Comparison of ENCODE assay signal across 18 cellular contexts in genomic region chr20:49637238-49637637, GRCh38.
A peak's percentile ranks its signal among the peaks of the same experiment; 100 is the strongest.
DNase-seq lines count a peak whose midpoint lies in the region; ATAC-seq and TF ChIP-seq lines count a peak whose summit lies in the region.
"Had no signal": no experiment of that assay in that cellular context is flagged by ENCODE, and none has a peak within 500 bp of the region (broad histone marks: within the 10 kb centered on the region; RNA-seq: fewer than 3 reads in every experiment).

No MANE protein-coding gene starts in this region.

- dilution Hi-C loops in IMR-90 (cut with HindIII; ENCODE audit: low sequenced_read_pairs, unreplicated experiment), result no loop called here

- H3K79me2 ChIP-seq in SU-DHL-6 (ENCODE audit: insufficient read depth, low read length), result no peaks in the 10 kb centered on the region; the same call in 1 of the 2 replicates

- H2AFZ ChIP-seq in IMR-90 (replicated peaks; ENCODE audit: low read length, poor library complexity) (no peak overlapping the region), SU-DHL-6 (ENCODE audit: low read depth, low read length, severe bottlenecking) (no peak overlapping the region)
- H2AFZ ChIP-seq: PC-9 had no signal

- no peak overlapping the region for H2AK5ac ChIP-seq in IMR-90 (ENCODE audit: low read depth, low read length)

- H2AK9ac ChIP-seq in IMR-90 (replicated peaks; ENCODE audit: low read depth, low read length, poor library complexity), result no peak overlapping the region

- no peak overlapping the region for H2BK15ac ChIP-seq in IMR-90 (ENCODE audit: low read depth, low read length)

- peaks cover 49% of the 10 kb centered on the region for H3K36me3 ChIP-seq in IMR-90 (ENCODE audit: control insufficient read depth, insufficient read depth, low read length)
- peaks cover 41% of the 10 kb centered on the region for H3K36me3 ChIP-seq in SU-DHL-6 (ENCODE audit: low read length)
- H3K36me3 ChIP-seq in stomach smooth muscle (ENCODE audit: control insufficient read depth in 2 of 2, insufficient read depth in 2 of 2, low read length in 2 of 2), result peaks cover 21 to 34% of the 10 kb centered on the region in 2 donors

- POLR2A ChIA-PET in IMR-90 (lab: Charles Lee; ENCODE audit: unreplicated experiment), result no interaction called here

- no peak overlapping the region for H3K4ac ChIP-seq in IMR-90 (ENCODE audit: low read depth, low read length)

- intact Hi-C loops in IMR-90 (cut with micrococcal nuclease), result no loop called here
- intact Hi-C loops in left ventricle myocardium superior (cut with micrococcal nuclease), result no loop called here

- no peak for TF ChIP-seq RAD21 in IMR-90 (IDR thresholded peaks at IDR 0.05; ENCODE audit: low read length)

- peaks cover under 1 to 15% of the 10 kb centered on the region in 2 experiments; a peak in 2 of 4 replicates for H3K79me1 ChIP-seq in IMR-90 (ENCODE audit: low read depth in 1 of 2, low read length in 2 of 2)

- H4K8ac ChIP-seq in IMR-90 (ENCODE audit: low read depth in 2 of 2, low read length in 2 of 2), result no peak overlapping the region

- TF ChIP-seq CTCF in IMR-90 (conservative IDR thresholded peaks at IDR 0.05; ENCODE audit: low read depth, low read length) (no peak), SU-DHL-6 (IDR thresholded peaks at IDR 0.05; ENCODE audit: insufficient read depth, low read length, poor library complexity, severe bottlenecking) (no peak)

- H3K27ac ChIP-seq in IMR-90 (ENCODE audit: insufficient read depth, low read length) (no peak overlapping the region), SU-DHL-6 (ENCODE audit: low read depth, low read length) (peak overlapping the region; percentile 97), stomach smooth muscle (ENCODE audit: low read length) (peak overlapping the region; percentile 49)
- H3K27ac ChIP-seq: C4-2B, PC-9, RWPE1, SJSA1 had no signal

- H2BK5ac ChIP-seq in IMR-90 (ENCODE audit: low read depth, low read length, poor library complexity, severe bottlenecking), result no peak overlapping the region

- no peak overlapping the region for H3K56ac ChIP-seq in IMR-90 (ENCODE audit: extremely low read depth, insufficient read depth, low read length)

- TF ChIP-seq POLR2A in IMR-90 (IDR thresholded peaks at IDR 0.05; ENCODE audit: low read depth, low read length), result no peak

- no peak overlapping the region for H4K91ac ChIP-seq in IMR-90 (ENCODE audit: insufficient read depth, low read depth, low read length)

- DNase-seq in IMR-90, result peak; percentile 15
- DNase-seq in left ventricle myocardium superior, result no peak
- no peak for DNase-seq in activated effector memory CD4-positive, alpha-beta T cell treated with anti-CD3 and anti-CD28 coated beads, Interleukin-2, amount 50 U/mL, for 16 hours
- DNase-seq in NCI-H2081 (lab: John Stamatoyannopoulos, UW), result no peak
- DNase-seq: H7, HFFc6, Karpas-422, NCI-H1417 treated with DMSO at 0.1 percent for 48 hours, NCI-H187 treated with DMSO at 0.1 percent for 48 hours, NCI-H226, NCI-H524, PC-9 had no signal

- H3K9me1 ChIP-seq in IMR-90 (ENCODE audit: insufficient read depth, low read length), result peaks cover 6% of the 10 kb centered on the region

- H3K18ac ChIP-seq in IMR-90 (ENCODE audit: low read depth, low read length), result no peak overlapping the region

- H3K23ac ChIP-seq in IMR-90 (ENCODE audit: low read depth, low read length), result no peak overlapping the region

- no peak overlapping the region for H2BK120ac ChIP-seq in IMR-90 (ENCODE audit: low read depth, low read length)

- H3K9ac ChIP-seq in IMR-90 (ENCODE audit: low read depth, low read length) (no peak overlapping the region), SU-DHL-6 (ENCODE audit: low read length) (peak overlapping the region; percentile 39), stomach smooth muscle (ENCODE audit: low read length in 2 of 2) (no peak overlapping the region)

- H2BK20ac ChIP-seq in IMR-90 (ENCODE audit: low read depth, low read length), result no peak overlapping the region

- BruUV-seq in IMR-90 (replicated peaks; lab: Mats Ljungman, UMichigan), result no TSS peak

- H3K27me3 ChIP-seq in IMR-90 (ENCODE audit: control insufficient read depth, insufficient read depth, low read length) (no peaks in the 10 kb centered on the region), SU-DHL-6 (ENCODE audit: low read length) (no peaks in the 10 kb centered on the region), stomach smooth muscle (ENCODE audit: control insufficient read depth in 1 of 2, insufficient read depth in 2 of 2, low read length in 2 of 2) (no peaks in the 10 kb centered on the region)
- H3K27me3 ChIP-seq: SJSA1 had no signal

- in situ Hi-C loops in IMR-90 (cut with MboI; ENCODE audit: low sequenced_read_pairs), result no loop called here

- no peak; the same call in 1 of the 2 replicates for ATAC-seq in IMR-90 (ENCODE audit: low read depth)
- ATAC-seq in left ventricle myocardium superior, result peak; percentile 73
- no peak for ATAC-seq in HG03108 (IDR thresholded peaks at IDR 0.05; ENCODE audit: unreplicated experiment)

- no peak overlapping the region for H4K5ac ChIP-seq in IMR-90 (ENCODE audit: low read depth, low read length)

- CTCF ChIA-PET in IMR-90 (lab: Yijun Ruan, JAX), result no interaction called here

- H3K4me3 ChIP-seq in IMR-90 (ENCODE audit: insufficient read depth, low read depth, low read length), result no peak overlapping the region
- H3K4me3 ChIP-seq in SU-DHL-6 (ENCODE audit: insufficient read depth, low read length, poor library complexity, severe bottlenecking), result no peak overlapping the region
- H3K4me3 ChIP-seq in stomach smooth muscle (ENCODE audit: low read length in 2 of 2), result no peak overlapping the region
- H3K4me3 ChIP-seq: PC-9, SJSA1 had no signal

- H4K20me1 ChIP-seq in IMR-90 (ENCODE audit: insufficient read depth, low read length) (no peaks in the 10 kb centered on the region), SU-DHL-6 (ENCODE audit: low read depth, low read length) (no peaks in the 10 kb centered on the region)

- H3K4me1 ChIP-seq in IMR-90 (ENCODE audit: control insufficient read depth, insufficient read depth, low read length), result peaks cover 7% of the 10 kb centered on the region
- peaks cover 18% of the 10 kb centered on the region for H3K4me1 ChIP-seq in stomach smooth muscle (ENCODE audit: control insufficient read depth, insufficient read depth, low read length)
- H3K4me1 ChIP-seq: SJSA1 had no signal

- H3K9me3 ChIP-seq in IMR-90 (ENCODE audit: control insufficient read depth, insufficient read depth, low read length) (no peaks in the 10 kb centered on the region), SU-DHL-6 (ENCODE audit: insufficient read depth, low read length) (no peaks in the 10 kb centered on the region), stomach smooth muscle (ENCODE audit: control insufficient read depth in 2 of 2, low read length in 2 of 2) (no peaks in the 10 kb centered on the region)
- H3K9me3 ChIP-seq: SJSA1 had no signal

- peaks cover 81% of the 10 kb centered on the region for H3F3A ChIP-seq in SU-DHL-6 (ENCODE audit: insufficient read depth)

- H3K14ac ChIP-seq in IMR-90 (replicated peaks; ENCODE audit: low read depth, low read length), result no peak overlapping the region

- H3K9me2 ChIP-seq in SU-DHL-6 (replicated peaks; ENCODE audit: insufficient read depth, low read length), result no peaks in the 10 kb centered on the region

- H3K4me2 ChIP-seq in IMR-90 (ENCODE audit: low read depth, low read length) (no peak overlapping the region), SU-DHL-6 (ENCODE audit: low read depth, low read length, poor library complexity, severe bottlenecking) (peak overlapping the region; percentile 64)
- H3K4me2 ChIP-seq: PC-9 had no signal

- WGBS in IMR-90 (ENCODE audit: extremely low coverage in 2 of 2, insufficient read length in 1 of 2), 2 experiments, result 20% methylated on average over 1 of the region's 6 CpGs; no CpG with 5 or more reads in 1 of the 2 experiments

TF ChIP-seq in IMR-90, 13 proteins besides CTCF, POLR2A, EP300 and RAD21:
- TF ChIP-seq MXI1 (IDR thresholded peaks at IDR 0.05; ENCODE audit: borderline replicate concordance, low read depth, low read length) (no peak), CHD1 (IDR thresholded peaks at IDR 0.05; ENCODE audit: low read depth, low read length) (no peak), MAZ (IDR thresholded peaks at IDR 0.05; ENCODE audit: borderline replicate concordance, low read depth, low read length) (no peak)
TF ChIP-seq in IMR-90: peak in this region for 0.
